Comparison of ENCODE assay signal across 8 cellular contexts in the genomic region with DNA sequence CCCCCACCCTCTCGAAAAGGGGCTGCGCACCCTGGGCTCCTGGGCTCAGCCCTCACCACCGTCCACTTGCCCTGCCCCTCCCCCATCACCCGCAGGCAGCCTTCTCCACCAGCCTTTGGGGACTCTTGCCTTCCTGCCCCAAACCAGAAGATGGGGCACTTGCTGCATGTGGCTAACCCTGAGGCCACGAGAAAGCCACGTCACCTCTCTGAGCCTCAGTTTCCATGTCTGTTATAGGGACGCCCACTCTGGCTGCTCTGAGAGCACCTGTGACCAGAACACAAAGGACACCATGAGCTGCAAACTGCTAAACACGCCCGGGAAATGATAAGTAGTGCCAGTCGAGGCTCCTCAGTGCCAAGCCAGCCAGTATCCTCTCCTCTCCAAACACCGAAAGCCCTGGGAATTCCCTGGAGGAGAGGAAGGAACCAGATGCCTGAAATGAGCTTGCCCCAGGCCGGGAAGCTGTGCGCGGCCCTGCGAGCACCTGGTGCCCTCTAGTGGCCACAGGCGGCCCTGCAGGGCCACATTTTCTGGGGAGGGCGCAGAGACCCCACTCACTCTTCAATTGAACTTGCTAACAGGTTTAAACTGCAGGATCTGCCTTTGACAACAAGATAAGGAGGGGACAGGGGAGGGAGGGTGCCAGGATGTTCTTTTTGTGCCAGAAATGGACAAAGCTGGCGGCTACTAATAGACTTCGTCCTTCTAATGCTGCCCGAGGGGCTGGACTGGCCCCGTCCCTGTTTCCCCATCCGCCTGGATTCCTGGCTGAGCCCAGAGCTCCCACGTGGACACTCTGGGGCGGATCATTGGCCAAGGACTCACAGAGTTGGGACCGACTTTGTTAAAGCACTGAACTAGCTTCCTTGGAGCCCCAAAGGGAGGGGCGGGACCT. TPM values are rescaled to one million over a fixed set of nuclear protein-coding genes. Genes with fewer than 3 reads are reported as not detected.
DNase-seq lines count a peak whose midpoint lies in the region; ATAC-seq, FAIRE-seq and TF ChIP-seq lines count a peak whose summit lies in the region.

No MANE protein-coding gene starts in this region.

- H3K4me3 Mint-ChIP-seq in chondrocyte (ENCODE audit: unreplicated experiment) = no peak overlapping the region

- H3K27me3 Mint-ChIP-seq in chondrocyte (ENCODE audit: low read depth) = peaks cover 3% of the 10 kb centered on the region

- H3K27ac ChIP-seq in WERI-Rb-1 = no peak overlapping the region

- H3K27me3 ChIP-seq in WERI-Rb-1 (ENCODE audit: insufficient read depth, low read depth, severe bottlenecking) = peaks cover 92% of the 10 kb centered on the region

- H3K9me3 ChIP-seq in WERI-Rb-1 (ENCODE audit: severe bottlenecking) = no peaks in the 10 kb centered on the region

- in situ Hi-C loops in ACHN (cut with HindIII; ENCODE audit: low pct_ligation_motif_present, low pct_unique_long_range_greater_than_20kb, low sequenced_read_pairs) = no loop called here

- no peak for TF ChIP-seq POLR2A in GM12892 (IDR thresholded peaks at IDR 0.05; ENCODE audit: low read depth, low read length)

- H3K36me3 Mint-ChIP-seq in chondrocyte (ENCODE audit: low read depth) = no peaks in the 10 kb centered on the region

- H3K27ac Mint-ChIP-seq in chondrocyte (ENCODE audit: unreplicated experiment) = peak overlapping the region; percentile 6

- H3K9me3 Mint-ChIP-seq in chondrocyte (ENCODE audit: low read depth) = no peaks in the 10 kb centered on the region

- peak; percentile 44 for DNase-seq in ACHN
- peak; percentile 54 for DNase-seq in GM12892 (ENCODE audit: insufficient read length)
- peak; percentile 38 for DNase-seq in LoVo (ENCODE audit: low spot score)
- peak; percentile 33 for DNase-seq in WERI-Rb-1
- no peak for DNase-seq in chondrocyte (ENCODE audit: low spot score)
- peak; percentile 73 for DNase-seq in kidney tubule cell (ENCODE audit: low spot score)
- DNase-seq in stimulated activated CD4-positive, alpha-beta T cell treated with anti-CD3 and anti-CD28 coated beads, Interleukin-4, amount 100 ng/mL, for 24 hours = peak; percentile 37

- TF ChIP-seq CTCF in WERI-Rb-1 (IDR thresholded peaks at IDR 0.05; ENCODE audit: low read depth, low read length) = peak; percentile 96
- TF ChIP-seq CTCF in chondrocyte (IDR thresholded peaks at IDR 0.05) = peak; percentile 100

- H3K4me1 Mint-ChIP-seq in chondrocyte (ENCODE audit: low read depth) = peaks cover 46% of the 10 kb centered on the region

- H3K4me3 ChIP-seq in WERI-Rb-1 (ENCODE audit: low read depth, low read length) = no peak overlapping the region

- no peak for ATAC-seq in GM19351 (IDR thresholded peaks at IDR 0.05; ENCODE audit: unreplicated experiment)

- H3K36me3 ChIP-seq in WERI-Rb-1 = no peaks in the 10 kb centered on the region

- FAIRE-seq in GM12892 (lab: Jason Lieb, UNC) = peak; percentile 89

RNA-seq across cellular contexts. Expression of a gene that starts 10.2 kb away (rescaled TPM):
- polyA plus RNA-seq in GM12892 (2012; ENCODE audit: missing spikeins) = not detected
- total RNA-seq in chondrocyte = not detected in 3 replicates

RNA-seq across cellular contexts. Expression of a gene that starts 23.1 kb away (rescaled TPM):
- polyA plus RNA-seq in GM12892 (2012; ENCODE audit: missing spikeins) = not detected
- not detected in 3 replicates for total RNA-seq in chondrocyte

RNA-seq across cellular contexts. Expression of a gene that starts 33.6 kb away (rescaled TPM):
- not detected for polyA plus RNA-seq in GM12892 (2012; ENCODE audit: missing spikeins)
- total RNA-seq in chondrocyte = not detected in 3 replicates
